Comparison of ENCODE assay signal across 20 cellular contexts in genomic region chr15:78012643-78013077, GRCh38.
DNase-seq lines count a peak whose midpoint lies in the region; ATAC-seq and TF ChIP-seq lines count a peak whose summit lies in the region.
"Had no signal": no experiment of that assay in that cellular context is flagged by ENCODE, and none has a peak within 500 bp of the region (broad histone marks: within the 10 kb centered on the region; RNA-seq: fewer than 3 reads in every experiment).

No MANE protein-coding gene starts in this region.

- peak; percentile 27 for TF ChIP-seq POLR2A in transverse colon (IDR thresholded peaks at IDR 0.05)

- peaks cover 6% of the 10 kb centered on the region for H3K4me1 Mint-ChIP-seq in chondrocyte (ENCODE audit: low read depth)

- H3K27me3 Mint-ChIP-seq in chondrocyte (ENCODE audit: low read depth), result no peaks in the 10 kb centered on the region

- ATAC-seq in mucosa of descending colon, result peak; percentile 94
- ATAC-seq in GM18520 (IDR thresholded peaks at IDR 0.05; ENCODE audit: unreplicated experiment), result no peak
- ATAC-seq: activated CD8-positive, alpha-beta T cell treated with anti-CD3 and anti-CD28 coated beads, Interleukin-2, amount 10 ng/mL, durations not matched to agents 7 days and 5 days; stimulated activated naive CD8-positive, alpha-beta T cell treated with anti-CD3 and anti-CD28 coated beads, Interleukin-15, Interleukin-2, amounts not matched to agents 100 U/mL and 50 U/mL, for 24 hours had no signal

- H3K4me1 ChIP-seq in colonic mucosa, result peaks cover under 1% of the 10 kb centered on the region
- peaks cover 28% of the 10 kb centered on the region for H3K4me1 ChIP-seq in mucosa of descending colon (ENCODE audit: low read depth)
- H3K4me1 ChIP-seq in transverse colon, result peaks cover 6 to 40% (median 28%) of the 10 kb centered on the region in 4 donors
- H3K4me1 ChIP-seq: parathyroid adenoma had no signal

- TF ChIP-seq CTCF in colonic mucosa (IDR thresholded peaks at IDR 0.05) (no peak), mucosa of descending colon (IDR thresholded peaks at IDR 0.05) (no peak), transverse colon (IDR thresholded peaks at IDR 0.05) (no peak), GM10266 (IDR thresholded peaks at IDR 0.05; ENCODE audit: control insufficient read depth, insufficient read depth, low read depth, missing control alignments) (no peak), chondrocyte (IDR thresholded peaks at IDR 0.05) (no peak)

- peak; percentile 7 for DNase-seq in activated CD8-positive, alpha-beta memory T cell treated with anti-CD3 and anti-CD28 coated beads for 24 hours
- no peak for DNase-seq in activated CD8-positive, alpha-beta memory T cell treated with anti-CD3 and anti-CD28 coated beads, Interleukin-2, amount 50 U/mL, for 48 hours
- DNase-seq in colonic mucosa, result peak; percentile 85
- DNase-seq in mucosa of descending colon, result peak; percentile 75 to 78 (median 77)
- peak; percentile 79 for DNase-seq in transverse colon
- no peak for DNase-seq in GM10266 (ENCODE audit: extremely low spot score)
- no peak for DNase-seq in chondrocyte (ENCODE audit: low spot score)
- DNase-seq: activated CD8-positive, alpha-beta T cell treated with anti-CD3 and anti-CD28 coated beads, Interleukin-2, amount 10 ng/mL, durations not matched to agents 7 days and 5 days; anterior cingulate cortex; glutamatergic neuron; NCI-H1092; NCI-H2171 treated with DMSO at 0.1 percent for 48 hours; NCI-H82; stimulated activated CD4-positive, alpha-beta T cell treated with anti-CD3 and anti-CD28 coated beads, Interleukin-15, amount 100 ng/mL, for 24 hours; stimulated activated naive CD8-positive, alpha-beta T cell treated with anti-CD3 and anti-CD28 coated beads, Interleukin-15, Interleukin-2, amounts not matched to agents 100 U/mL and 50 U/mL, for 24 hours; uterus had no signal

- H3K4me3 ChIP-seq in colonic mucosa (no peak overlapping the region), mucosa of descending colon (no peak overlapping the region), transverse colon (peak overlapping the region in 1 of 4 donors; percentile 4)
- H3K4me3 ChIP-seq: uterus had no signal

- intact Hi-C loops in colonic mucosa (cut with DNase I) (no loop called here), mucosa of descending colon (cut with DNase I, micrococcal nuclease) (no loop called here), transverse colon (cut with DNase I; ENCODE audit: low total_unique reads) (loop anchor here (10.0 kb wide), 1 partner anchor 728 kb away; no protein-coding TSS in a partner anchor)

- peak overlapping the region in 1 of 2 donors; percentile 56 for H3K9ac ChIP-seq in colonic mucosa (ENCODE audit: low read depth in 2 of 2, low read length in 2 of 2)
- H3K9ac ChIP-seq: parathyroid adenoma had no signal

- in situ Hi-C loops in transverse colon (cut with MboI; ENCODE audit: low pct_ligation_motif_present in 1 of 4, low pct_unique_long_range_greater_than_20kb in 1 of 4, low sequenced_read_pairs in 3 of 4), result no loop called here

- H3K36me3 Mint-ChIP-seq in chondrocyte (ENCODE audit: low read depth), result peaks cover 35% of the 10 kb centered on the region

- H3K36me3 ChIP-seq in colonic mucosa, result peaks cover 11% of the 10 kb centered on the region
- H3K36me3 ChIP-seq in mucosa of descending colon (ENCODE audit: low read depth), result peaks cover 5% of the 10 kb centered on the region
- peaks cover 0 to 37% (median 12%) of the 10 kb centered on the region in 4 donors for H3K36me3 ChIP-seq in transverse colon
- H3K36me3 ChIP-seq: uterus had no signal

- 60 to 73% methylated on average over 1 to 8 of the region's 8 CpGs for WGBS in transverse colon (ENCODE audit: low coverage in 1 of 2), 2 donors

- H3K27ac Mint-ChIP-seq in chondrocyte (ENCODE audit: unreplicated experiment), result no peak overlapping the region
- H3K27ac Mint-ChIP-seq: activated CD8-positive, alpha-beta T cell treated with anti-CD3 and anti-CD28 coated beads, Interleukin-2, amount 10 ng/mL, durations not matched to agents 7 days and 5 days had no signal

- H3K9me3 ChIP-seq in colonic mucosa, result no peaks in the 10 kb centered on the region
- H3K9me3 ChIP-seq in mucosa of descending colon, result no peaks in the 10 kb centered on the region
- no peaks in the 10 kb centered on the region for H3K9me3 ChIP-seq in transverse colon
- H3K9me3 ChIP-seq: uterus had no signal

- no peaks in the 10 kb centered on the region for H3K9me3 Mint-ChIP-seq in chondrocyte (ENCODE audit: low read depth)

- H3K4me3 Mint-ChIP-seq in chondrocyte (ENCODE audit: unreplicated experiment), result no peak overlapping the region
- H3K4me3 Mint-ChIP-seq: activated CD8-positive, alpha-beta T cell treated with anti-CD3 and anti-CD28 coated beads, Interleukin-2, amount 10 ng/mL, durations not matched to agents 7 days and 5 days; CD14-positive monocyte had no signal

- H3K27ac ChIP-seq in colonic mucosa, result peak overlapping the region; percentile 73
- H3K27ac ChIP-seq in transverse colon, result peak overlapping the region; percentile 64 to 82 (median 79)
- H3K27ac ChIP-seq: epithelial cell of prostate, parathyroid adenoma, uterus had no signal

- H3K27me3 ChIP-seq in colonic mucosa, result no peaks in the 10 kb centered on the region
- no peaks in the 10 kb centered on the region for H3K27me3 ChIP-seq in transverse colon
- H3K27me3 ChIP-seq: uterus had no signal

- peak; percentile 46 for TF ChIP-seq EP300 in transverse colon (IDR thresholded peaks at IDR 0.05; ENCODE audit: low read depth)

Comparison
In these comparisons a context has a peak if more than half of its experiments do, and no peak if none do; other contexts are left out.
1. DNase-seq: peak in activated CD8-positive, alpha-beta memory T cell treated with anti-CD3 and anti-CD28 coated beads for 24 hours (single experiment), colonic mucosa (single experiment), mucosa of descending colon (3 of 3) and transverse colon (single experiment); none in activated CD8-positive, alpha-beta memory T cell treated with anti-CD3 and anti-CD28 coated beads, Interleukin-2, amount 50 U/mL, for 48 hours (single experiment), GM10266 (single experiment) and chondrocyte (single experiment).